Comparison of ENCODE assay signal across 10 cellular contexts in the genomic region with DNA sequence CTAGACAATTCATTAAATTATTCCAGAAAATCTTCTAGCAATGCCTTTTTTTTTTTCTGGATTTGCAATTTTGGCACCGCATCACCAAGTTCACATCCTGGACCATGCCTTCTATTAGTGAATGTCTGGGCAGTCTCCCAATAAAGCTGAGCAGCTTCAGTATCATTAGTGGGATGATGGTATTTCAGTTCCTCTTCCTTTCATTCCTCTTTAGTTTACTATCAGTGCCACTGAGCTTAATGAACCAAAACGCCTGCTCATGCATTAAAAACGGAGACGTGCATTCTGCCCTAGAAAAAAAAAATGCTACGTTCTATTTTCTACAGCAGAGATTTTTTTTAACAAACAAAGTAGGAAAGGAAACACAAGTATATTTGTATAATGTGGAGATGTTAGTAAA.
DNase-seq lines count a peak whose midpoint lies in the region; ATAC-seq lines count a peak whose summit lies in the region.
"Had no signal": no experiment of that assay in that cellular context is flagged by ENCODE, and none has a peak within 500 bp of the region (broad histone marks: within the 10 kb centered on the region; RNA-seq: fewer than 3 reads in every experiment).

No MANE protein-coding gene starts in this region.

- H3K27me3 ChIP-seq in CD4-positive, alpha-beta memory T cell (ENCODE audit: insufficient read depth, low read length) = no peaks in the 10 kb centered on the region
- H3K27me3 ChIP-seq: neutrophil, SJSA1 had no signal

- no peaks in the 10 kb centered on the region for H3K36me3 ChIP-seq in CD4-positive, alpha-beta memory T cell (ENCODE audit: insufficient read depth, low read length)
- H3K36me3 ChIP-seq: neutrophil, SJSA1 had no signal

- H3K9me3 Mint-ChIP-seq in CD4-positive, alpha-beta memory T cell = peaks cover 0 to 9% (median 7%) of the 10 kb centered on the region in 8 donors

- no peak overlapping the region for H3K27ac Mint-ChIP-seq in CD4-positive, alpha-beta memory T cell

- H3K36me3 Mint-ChIP-seq in CD4-positive, alpha-beta memory T cell = no peaks in the 10 kb centered on the region

- intact Hi-C loops in CD4-positive, alpha-beta memory T cell (cut with micrococcal nuclease) = no loop called here

- DNase-seq in astrocyte of the hippocampus (ENCODE audit: low read depth, low spot score) (peak; percentile 67), skeletal muscle cell (ENCODE audit: low read depth) (peak; percentile 25), T-helper 1 cell (no peak)
- no peak for DNase-seq in stimulated activated CD4-positive, alpha-beta T cell treated with anti-CD3 and anti-CD28 coated beads, Interleukin-4, amount 100 ng/mL, for 4 hours
- no peak for DNase-seq in CD4-positive, alpha-beta memory T cell
- DNase-seq: activated effector memory CD4-positive, alpha-beta T cell treated with anti-CD3 and anti-CD28 coated beads, Interleukin-2, amount 50 U/mL, for 16 hours had no signal

- no peak overlapping the region for H3K4me3 Mint-ChIP-seq in CD4-positive, alpha-beta memory T cell

- no peaks in the 10 kb centered on the region for H3K27me3 Mint-ChIP-seq in CD4-positive, alpha-beta memory T cell

- ATAC-seq in GM19438 (IDR thresholded peaks at IDR 0.05; ENCODE audit: low read depth, unreplicated experiment) = peak; percentile 84
- peak; percentile 89 for ATAC-seq in HG03175 (IDR thresholded peaks at IDR 0.05; ENCODE audit: unreplicated experiment)

- H3K9me3 ChIP-seq in CD4-positive, alpha-beta memory T cell (ENCODE audit: control insufficient read depth in 1 of 2, low read length in 2 of 2) = no peaks in the 10 kb centered on the region
- H3K9me3 ChIP-seq: neutrophil, SJSA1 had no signal

- no peaks in the 10 kb centered on the region for H3K4me1 Mint-ChIP-seq in CD4-positive, alpha-beta memory T cell

- CTCF ChIA-PET in CD4-positive, alpha-beta memory T cell (lab: Charles Lee; ENCODE audit: partially characterized antibody) = no interaction called here

- H3K4me1 ChIP-seq in CD4-positive, alpha-beta memory T cell (ENCODE audit: insufficient read depth, low read length) = no peaks in the 10 kb centered on the region
- H3K4me1 ChIP-seq: SJSA1 had no signal

- H3K4me3 ChIP-seq in skeletal muscle cell (ENCODE audit: low read depth, low read length) = no peak overlapping the region
- no peak overlapping the region for H3K4me3 ChIP-seq in CD4-positive, alpha-beta memory T cell (ENCODE audit: low read length in 2 of 2)
- H3K4me3 ChIP-seq: SJSA1 had no signal

- POLR2A ChIA-PET in CD4-positive, alpha-beta memory T cell (lab: Charles Lee; ENCODE audit: partially characterized antibody) = no interaction called here

- H3K27ac ChIP-seq in CD4-positive, alpha-beta memory T cell (ENCODE audit: low read depth, low read length) = no peak overlapping the region
- H3K27ac ChIP-seq: neutrophil, SJSA1 had no signal

Comparison
In these comparisons a context has a peak if more than half of its experiments do, and no peak if none do; other contexts are left out.
1. DNase-seq: peak in astrocyte of the hippocampus (single experiment) and skeletal muscle cell (single experiment); none in stimulated activated CD4-positive, alpha-beta T cell treated with anti-CD3 and anti-CD28 coated beads, Interleukin-4, amount 100 ng/mL, for 4 hours (0 of 2), CD4-positive, alpha-beta memory T cell (0 of 5) and T-helper 1 cell (0 of 5).